Comparison of ENCODE assay signal across 8 cellular contexts in genomic region chr10:38094158-38094922, GRCh38. TPM values are rescaled to one million over a fixed set of nuclear protein-coding genes. Genes with fewer than 3 reads are reported as not detected.
DNase-seq lines count a peak whose midpoint lies in the region; ATAC-seq and TF ChIP-seq lines count a peak whose summit lies in the region.

ZNF37A (plus strand) TSS chr10:38094337; CDS start chr10:38096618, 2,281 bp downstream.

- TF ChIP-seq EP300 in Ishikawa (IDR thresholded peaks at IDR 0.05; ENCODE audit: borderline replicate concordance) = no peak

- DNase-seq in DMS114 treated with DMSO at 0.1 percent for 48 hours (lab: John Stamatoyannopoulos, UW; ENCODE audit: unreplicated experiment) (peak; percentile 96), PC-3 (peak; percentile 98), activated T-cell treated with anti-CD3 and anti-CD28 coated beads for 48 hours (ENCODE audit: low read depth) (peak; percentile 81), epithelial cell of proximal tubule (ENCODE audit: low read depth) (peak; percentile 82)
- DNase-seq in stimulated activated CD8-positive, alpha-beta memory T cell treated with anti-CD3 and anti-CD28 coated beads, Interleukin-4, amount 100 ng/mL, for 48 hours = peak; percentile 91

- no peaks in the 10 kb centered on the region for H4K20me1 ChIP-seq in PC-3 (ENCODE audit: low read length)

- TF ChIP-seq RAD21 in Ishikawa (IDR thresholded peaks at IDR 0.05; ENCODE audit: low read depth) = no peak

- H3K9ac ChIP-seq in PC-3 (ENCODE audit: low read length) (peak within 1 kb of the TSS; percentile 90), mucosa of rectum (ENCODE audit: low read depth in 1 of 2, low read length in 2 of 2) (peak within 1 kb of the TSS; percentile 81 to 89)

- H3K36me3 ChIP-seq in PC-3 (ENCODE audit: low read depth, low read length) (peaks cover 37% of the 10 kb centered on the region), mucosa of rectum (ENCODE audit: control insufficient read depth in 2 of 2, insufficient read depth in 2 of 2, low read length in 2 of 2) (peaks cover 20% of the 10 kb centered on the region in 2 donors)

- no peaks in the 10 kb centered on the region for H3K27me3 ChIP-seq in PC-3 (ENCODE audit: low read length)
- no peaks in the 10 kb centered on the region for H3K27me3 ChIP-seq in mucosa of rectum (ENCODE audit: control insufficient read depth in 2 of 2, insufficient read depth in 2 of 2, low read length in 2 of 2)

- peak within 1 kb of the TSS; percentile 96 for H3K4me2 ChIP-seq in PC-3 (ENCODE audit: low read length)

- H3K4me3 ChIP-seq in PC-3 (ENCODE audit: low read length) = peak within 1 kb of the TSS; percentile 91
- peak within 1 kb of the TSS; percentile 70 for H3K4me3 ChIP-seq in epithelial cell of proximal tubule (ENCODE audit: low read depth, low read length)
- H3K4me3 ChIP-seq in mucosa of rectum (ENCODE audit: low read length in 2 of 2) = peak within 1 kb of the TSS; percentile 79 to 92

- H3K79me2 ChIP-seq in PC-3 (ENCODE audit: low read length) = peaks cover 36% of the 10 kb centered on the region

- CTCF ChIA-PET in PC-3 (lab: Charles Lee) = no interaction called here

- H3K4me1 ChIP-seq in PC-3 (ENCODE audit: insufficient read depth, low read length) (peaks cover 13% of the 10 kb centered on the region), mucosa of rectum (ENCODE audit: control insufficient read depth in 2 of 2, insufficient read depth in 2 of 2, low read length in 2 of 2) (peaks cover 6 to 11% of the 10 kb centered on the region in 2 donors)

- intact Hi-C loops in PC-3 (cut with micrococcal nuclease) = loop anchor here (1.0 to 5.0 kb wide), 3 partner anchors 84 to 237 kb away; partner anchors contain the start of genes ZNF248, ZNF25 and ZNF33A

- H3K27ac ChIP-seq in PC-3 (ENCODE audit: low read length) (no peak within 1 kb of the TSS; the same call in 1 of the 2 replicates), mucosa of rectum (ENCODE audit: low read depth in 2 of 2, low read length in 2 of 2) (peak within 1 kb of the TSS; percentile 50 to 71)

- TSS peak; percentile 32 for BruUV-seq in PC-3 (replicated peaks; lab: Mats Ljungman, UMichigan)

- H3K9me3 ChIP-seq in PC-3 (ENCODE audit: low read length) (peaks cover 12% of the 10 kb centered on the region; the same call in 1 of the 2 replicates), mucosa of rectum (ENCODE audit: control insufficient read depth in 2 of 2, low read length in 2 of 2) (no peaks in the 10 kb centered on the region)

- POLR2A ChIA-PET in PC-3 (lab: Charles Lee; ENCODE audit: unreplicated experiment) = interaction anchor here (0.6 kb wide), 1 partner anchor 57 kb away, joined by 3 read pairs; no protein-coding TSS in a partner anchor

- peak within 1 kb of the TSS; percentile 100 for H2AFZ ChIP-seq in PC-3 (ENCODE audit: low read length)

- no peaks in the 10 kb centered on the region for H3K9me2 ChIP-seq in PC-3 (replicated peaks; ENCODE audit: low read length)

- TF ChIP-seq CTCF in PC-3 (conservative IDR thresholded peaks at IDR 0.05; ENCODE audit: low read depth, low read length) (no peak), epithelial cell of proximal tubule (conservative IDR thresholded peaks at IDR 0.05; ENCODE audit: low read depth, low read length) (no peak)

- ATAC-seq in GM21576 (IDR thresholded peaks at IDR 0.05; ENCODE audit: unreplicated experiment) = peak; percentile 96
- ATAC-seq in PC-3 = peak; percentile 98

- no peaks in the 10 kb centered on the region for H3F3A ChIP-seq in PC-3 (ENCODE audit: low read length, unreplicated experiment)

TF ChIP-seq in Ishikawa, 13 proteins besides CTCF, POLR2A, EP300 and RAD21:
- peak; percentile 48 for TF ChIP-seq YY1 (IDR thresholded peaks at IDR 0.05; ENCODE audit: low read depth)
- TF ChIP-seq MAX (IDR thresholded peaks at IDR 0.05) = peak; percentile 81
- peak; percentile 16; the same call in 1 of the 2 replicates for TF ChIP-seq TCF12 (IDR thresholded peaks at IDR 0.05; ENCODE audit: low read depth)
- TF ChIP-seq REST (IDR thresholded peaks at IDR 0.05; ENCODE audit: low read depth) = no peak
- no peak for TF ChIP-seq FOXM1 (IDR thresholded peaks at IDR 0.05; ENCODE audit: borderline replicate concordance, low read depth)

RNA-seq across cellular contexts. Expression of gene ZNF37A, which starts in this region (rescaled TPM):
- total RNA-seq in PC-3 (2014; rRNA removed) (19.7 and 25.7 TPM in 2 replicates), epithelial cell of proximal tubule (3.7 and 12.5 TPM in 2 replicates)
